In the genomic region with DNA sequence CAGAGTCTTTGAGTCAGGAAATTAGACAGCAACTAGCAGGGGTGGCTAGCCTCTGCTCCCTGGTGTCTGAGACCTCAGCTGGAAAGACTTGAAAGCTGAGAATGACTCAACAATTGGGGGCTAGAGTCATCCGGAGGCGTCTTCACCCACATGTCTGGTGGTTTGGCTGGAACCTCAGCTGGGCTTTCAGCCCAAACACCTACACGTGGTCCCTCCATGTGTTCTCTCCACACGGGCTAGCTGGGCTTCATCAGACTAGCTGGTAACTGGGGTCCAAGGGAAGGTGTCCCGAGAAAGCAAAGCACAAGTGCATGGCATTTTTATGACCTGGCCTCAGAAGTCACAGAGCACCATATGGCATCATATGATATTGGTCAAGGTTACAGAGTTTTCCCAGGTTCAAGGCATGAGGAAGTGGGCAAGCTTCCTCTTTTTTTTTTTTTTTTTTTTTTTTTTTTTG, we compare ENCODE assay signal across 8 cellular contexts. TPM values are rescaled to one million over a fixed set of nuclear protein-coding genes. Genes with fewer than 3 reads are reported as not detected.
DNase-seq lines count a peak whose midpoint lies in the region; FAIRE-seq and TF ChIP-seq lines count a peak whose summit lies in the region.

No MANE protein-coding gene starts in this region.

- H3K36me3 ChIP-seq in GM23248 (ENCODE audit: low read depth), result no peaks in the 10 kb centered on the region

- H3K4me1 ChIP-seq in GM23248 (ENCODE audit: insufficient read depth), result peaks cover 15% of the 10 kb centered on the region

- 0 out of 2 replicates have a peak overlapping the region, but pooled peaks have one; percentile 8 for H3K4me3 ChIP-seq in GM23248

- WGBS in GM23248 (ENCODE audit: low coverage in 1 of 2, low lambda C conversion rate in 2 of 2, missing lambda C conversion rate in 2 of 2), 2 experiments, result 2 to 4% methylated on average over 5 of the region's 5 CpGs

- TF ChIP-seq POLR2A in GM12892 (IDR thresholded peaks at IDR 0.05; ENCODE audit: low read depth, low read length), result no peak

- H3K27me3 ChIP-seq in GM23248 (replicated peaks; ENCODE audit: insufficient read depth), result no peaks in the 10 kb centered on the region

- H3K27ac ChIP-seq in GM23248, result peak overlapping the region; percentile 83
- H3K27ac ChIP-seq in caudate nucleus (ENCODE audit: low read depth, low read length), result no peak overlapping the region

- H3K79me2 ChIP-seq in GM23248 (ENCODE audit: insufficient read depth), result no peaks in the 10 kb centered on the region

- no peak overlapping the region for H3K4me2 ChIP-seq in GM23248 (ENCODE audit: unreplicated experiment)

- H4K20me1 ChIP-seq in GM23248 (ENCODE audit: insufficient read depth), result no peaks in the 10 kb centered on the region

- in situ Hi-C loops in GM23248 (cut with MboI), result no loop called here

- H2AFZ ChIP-seq in GM23248, result no peak overlapping the region

- DNase-seq in GM12892 (ENCODE audit: insufficient read length) (peak; percentile 42), GM23248 (peak; percentile 97), M059J (ENCODE audit: low read depth) (peak; percentile 96), pons (ENCODE audit: low spot score) (peak; percentile 34), 8988T (no peak), NCI-H1092 (lab: John Stamatoyannopoulos, UW) (no peak), caudate nucleus (lab: John Stamatoyannopoulos, UW) (no peak)
- peak; percentile 30 for DNase-seq in activated naive CD4-positive, alpha-beta T cell treated with anti-CD3 and anti-CD28 coated beads, Interleukin-2, amount 50 U/mL, for 16 hours

- H3K9me2 ChIP-seq in GM23248 (ENCODE audit: insufficient read depth), result no peaks in the 10 kb centered on the region

- peak overlapping the region; percentile 52; the same call in 1 of the 2 replicates for H3K9ac ChIP-seq in GM23248

- FAIRE-seq in GM12892 (lab: Jason Lieb, UNC), result peak; percentile 76

- H3K9me3 ChIP-seq in GM23248 (ENCODE audit: low read depth), result no peaks in the 10 kb centered on the region

- peaks cover 24% of the 10 kb centered on the region for H3F3A ChIP-seq in GM23248 (ENCODE audit: insufficient read depth)

RNA-seq across cellular contexts. Expression of gene ABHD2, which starts 19.9 kb away (rescaled TPM):
- 10.9 TPM for polyA plus RNA-seq in GM12892 (2012; ENCODE audit: missing spikeins)
- total RNA-seq in GM23248 (2014; rRNA removed; shearing (Covaris generic)), result 24.2 and 28.7 TPM in 2 replicates
- 13.5 and 17.6 TPM in 2 replicates for polyA plus RNA-seq in GM23248 (2016; fragmentation: Nextera tagmentation; extraction: Ambion mirVana)
- 34.6 and 60.5 TPM in 2 replicates for total RNA-seq in M059J (2014; rRNA removed; shearing (Covaris generic))

Comparison
In these comparisons a context has a peak if more than half of its experiments do, and no peak if none do; other contexts are left out.
1. DNase-seq: peak in GM12892 (single experiment), GM23248 (single experiment), M059J (single experiment), activated naive CD4-positive, alpha-beta T cell treated with anti-CD3 and anti-CD28 coated beads, Interleukin-2, amount 50 U/mL, for 16 hours (single experiment) and pons (single experiment); none in 8988T (single experiment), NCI-H1092 (single experiment) and caudate nucleus (0 of 61).